In genomic region chr20:31516651-31517050, GRCh38 we compare ENCODE assay signal across 12 cellular contexts. TPM values are rescaled to one million over a fixed set of nuclear protein-coding genes. Genes with fewer than 3 reads are reported as not detected.
DNase-seq lines count a peak whose midpoint lies in the region; ATAC-seq and TF ChIP-seq lines count a peak whose summit lies in the region.
"Had no signal": no experiment of that assay in that cellular context is flagged by ENCODE, and none has a peak within 500 bp of the region (broad histone marks: within the 10 kb centered on the region; RNA-seq: fewer than 3 reads in every experiment).

No MANE protein-coding gene starts in this region.

- peaks cover 18 to 72% (median 65%) of the 10 kb centered on the region in 11 experiments; a peak in 20 of 22 replicates for H4K20me1 ChIP-seq in BLaER1 treated with 17β-estradiol and CSF1 and Interleukin-3, amounts not matched to agents 10 nM and 100 nM

- POLR2A ChIA-PET in RWPE1 (lab: Yijun Ruan, JAX; ENCODE audit: low non-redundant PET), result interaction anchor here (0.5 to 0.6 kb wide), 2 partner anchors 29 to 221 kb away, joined by 5 to 6 read pairs; no protein-coding TSS in a partner anchor

- H3K27ac ChIP-seq in 22Rv1 (peak overlapping the region; percentile 50), VCaP (peak overlapping the region; percentile 88; the same call in 1 of the 2 replicates), RWPE1 (no peak overlapping the region; the same call in 1 of the 2 replicates)
- peak overlapping the region in 7 of 11 experiments; percentile 9 to 91 (median 79); a peak in 9 of 22 replicates for H3K27ac ChIP-seq in BLaER1 treated with 17β-estradiol and CSF1 and Interleukin-3, amounts not matched to agents 10 nM and 100 nM

- peak overlapping the region; percentile 91 to 100 (median 96) for H3K4me2 ChIP-seq in BLaER1 treated with 17β-estradiol and CSF1 and Interleukin-3, amounts not matched to agents 10 nM and 100 nM

- DNase-seq in fibroblast of mammary gland (ENCODE audit: low read depth) (no peak), RPMI8226 (no peak), MG63 (no peak), Right ventricle myocardium inferior (ENCODE audit: missing footprints) (no peak), RWPE1 (ENCODE audit: low spot score) (no peak)

- TF ChIP-seq CTCF in 22Rv1 (IDR thresholded peaks at IDR 0.05) (no peak), VCaP (conservative IDR thresholded peaks at IDR 0.05) (no peak), fibroblast of mammary gland (conservative IDR thresholded peaks at IDR 0.05; ENCODE audit: control insufficient read depth, insufficient read depth, low read depth, low read length) (no peak), RWPE1 (conservative IDR thresholded peaks at IDR 0.05; ENCODE audit: low read depth) (no peak)

- H3K4me1 ChIP-seq in BLaER1 treated with 17β-estradiol and CSF1 and Interleukin-3, amounts not matched to agents 10 nM and 100 nM, result peaks cover 32 to 65% (median 51%) of the 10 kb centered on the region in 10 experiments

- peak overlapping the region in 9 of 11 experiments; percentile 86 to 92 (median 90); a peak in 13 of 22 replicates for H3K9ac ChIP-seq in BLaER1 treated with 17β-estradiol and CSF1 and Interleukin-3, amounts not matched to agents 10 nM and 100 nM

- no peaks in the 10 kb centered on the region for H3K9me3 ChIP-seq in BLaER1 treated with 17β-estradiol and CSF1 and Interleukin-3, amounts not matched to agents 10 nM and 100 nM (replicated peaks in 1 of 11)
- no peaks in the 10 kb centered on the region for H3K9me3 ChIP-seq in MG63
- H3K9me3 ChIP-seq: ascending aorta had no signal

- H3K4me3 ChIP-seq in BLaER1 treated with 17β-estradiol and CSF1 and Interleukin-3, amounts not matched to agents 10 nM and 100 nM, result peak overlapping the region in 7 of 10 experiments; percentile 1 to 98 (median 96); a peak in 9 of 20 replicates
- H3K4me3 ChIP-seq in fibroblast of mammary gland (ENCODE audit: control insufficient read depth, low read depth, low read length), result peak overlapping the region; percentile 9
- no peak overlapping the region for H3K4me3 ChIP-seq in MG63

- intact Hi-C loops in Right ventricle myocardium inferior (cut with DNase I), result no loop called here

- H3K36me3 ChIP-seq in BLaER1 treated with 17β-estradiol and CSF1 and Interleukin-3, amounts not matched to agents 10 nM and 100 nM, result peaks cover 12 to 59% (median 52%) of the 10 kb centered on the region in 11 experiments; a peak in 21 of 22 replicates
- peaks cover 54% of the 10 kb centered on the region for H3K36me3 ChIP-seq in MG63

- CTCF ChIA-PET in RWPE1 (lab: Yijun Ruan, JAX), result no interaction called here

- no peaks in the 10 kb centered on the region for H3K27me3 ChIP-seq in BLaER1 treated with 17β-estradiol and CSF1 and Interleukin-3, amounts not matched to agents 10 nM and 100 nM
- no peaks in the 10 kb centered on the region for H3K27me3 ChIP-seq in MG63
- H3K27me3 ChIP-seq: ascending aorta had no signal

- ATAC-seq in Right ventricle myocardium inferior, result no peak
- ATAC-seq: sciatic nerve had no signal

RNA-seq across cellular contexts. Expression of gene HM13, which starts 2.4 kb away (rescaled TPM):
- 115 and 155 TPM in 2 replicates for total RNA-seq in MG63 (2014; rRNA removed; shearing (Covaris generic); ENCODE audit: low replicate concordance)
- 46.7 TPM for total RNA-seq in Right ventricle myocardium inferior

RNA-seq across cellular contexts. Expression of gene REM1, which starts 41.6 kb away (rescaled TPM):
- not detected in 2 replicates for total RNA-seq in MG63 (2014; rRNA removed; shearing (Covaris generic); ENCODE audit: low replicate concordance)
- 2.4 TPM for total RNA-seq in Right ventricle myocardium inferior
- total RNA-seq: endothelial cell of umbilical vein, MCF 10A had no signal

RNA-seq across cellular contexts. Expression of gene DEFB124, which starts 41.7 kb away (rescaled TPM):
- total RNA-seq in MG63 (2014; rRNA removed; shearing (Covaris generic); ENCODE audit: low replicate concordance), result not detected in 2 replicates
- total RNA-seq in Right ventricle myocardium inferior, result not detected
- total RNA-seq: ascending aorta, endothelial cell of umbilical vein, MCF 10A had no signal
